Comparison of ENCODE assay signal across 13 cellular contexts in genomic region chr3:117630469-117630868, GRCh38.
DNase-seq lines count a peak whose midpoint lies in the region; ATAC-seq and TF ChIP-seq lines count a peak whose summit lies in the region.
"Had no signal": no experiment of that assay in that cellular context is flagged by ENCODE, and none has a peak within 500 bp of the region (broad histone marks: within the 10 kb centered on the region; RNA-seq: fewer than 3 reads in every experiment).

No MANE protein-coding gene starts in this region.

- no peak overlapping the region for H3K4me3 ChIP-seq in astrocyte of the spinal cord (ENCODE audit: low read depth, low read length)

- H3K36me3 Mint-ChIP-seq in activated T-cell treated with anti-CD3 and anti-CD28 coated beads, Interleukin-2, amount 50 U/mL, for 72 hours (ENCODE audit: insufficient read depth in 2 of 2): no peaks in the 10 kb centered on the region
- H3K36me3 Mint-ChIP-seq: activated CD4-positive, alpha-beta memory T cell treated with anti-CD3 and anti-CD28 coated beads for 36 hours had no signal

- H3K27ac Mint-ChIP-seq in activated T-cell treated with anti-CD3 and anti-CD28 coated beads, Interleukin-2, amount 50 U/mL, for 72 hours: no peak overlapping the region
- H3K27ac Mint-ChIP-seq: activated CD4-positive, alpha-beta memory T cell treated with anti-CD3 and anti-CD28 coated beads for 36 hours had no signal

- H3K9me3 Mint-ChIP-seq in activated T-cell treated with anti-CD3 and anti-CD28 coated beads, Interleukin-2, amount 50 U/mL, for 72 hours: peaks cover 3 to 4% of the 10 kb centered on the region in 2 donors
- H3K9me3 Mint-ChIP-seq: activated CD4-positive, alpha-beta memory T cell treated with anti-CD3 and anti-CD28 coated beads for 36 hours had no signal

- H3K4me1 Mint-ChIP-seq in activated T-cell treated with anti-CD3 and anti-CD28 coated beads, Interleukin-2, amount 50 U/mL, for 72 hours (ENCODE audit: low read depth): no peaks in the 10 kb centered on the region

- no peak for TF ChIP-seq CTCF in astrocyte of the spinal cord (IDR thresholded peaks at IDR 0.05; ENCODE audit: low read depth, low read length)

- ATAC-seq in GM18907 (IDR thresholded peaks at IDR 0.05; ENCODE audit: unreplicated experiment) (peak; percentile 83), GM21717 (IDR thresholded peaks at IDR 0.05; ENCODE audit: unreplicated experiment) (peak; percentile 62), HG03108 (IDR thresholded peaks at IDR 0.05; ENCODE audit: unreplicated experiment) (peak; percentile 54)
- ATAC-seq in activated T-cell treated with anti-CD3 and anti-CD28 coated beads, Interleukin-2, amount 50 U/mL, for 72 hours (replicated peaks in 1 of 2): no peak

- in situ Hi-C loops in astrocyte of the spinal cord (cut with HindIII; ENCODE audit: low sequenced_read_pairs): no loop called here

- DNase-seq in astrocyte of the spinal cord (ENCODE audit: low read depth, low spot score) (peak; percentile 12), NCI-H1105 treated with DMSO at 0.1 percent for 48 hours (lab: John Stamatoyannopoulos, UW) (no peak), NCI-H2107 (lab: John Stamatoyannopoulos, UW) (no peak)
- DNase-seq in activated CD4-positive, alpha-beta T cell treated with anti-CD3 and anti-CD28 coated beads for 4 hours: no peak
- no peak for DNase-seq in activated T-cell treated with anti-CD3 and anti-CD28 coated beads, Interleukin-2, amount 50 U/mL, for 72 hours
- DNase-seq: activated CD4-positive, alpha-beta memory T cell treated with anti-CD3 and anti-CD28 coated beads for 36 hours; activated naive CD4-positive, alpha-beta T cell; MV-4-11; stimulated activated CD4-positive, alpha-beta T cell treated with anti-CD3 and anti-CD28 coated beads, Interleukin-4, amount 100 ng/mL, for 1 hour; stimulated activated naive CD4-positive, alpha-beta T cell had no signal

- no peak overlapping the region for H3K4me3 Mint-ChIP-seq in activated T-cell treated with anti-CD3 and anti-CD28 coated beads, Interleukin-2, amount 50 U/mL, for 72 hours
- H3K4me3 Mint-ChIP-seq: activated CD4-positive, alpha-beta memory T cell treated with anti-CD3 and anti-CD28 coated beads for 36 hours had no signal

- no peaks in the 10 kb centered on the region for H3K27me3 Mint-ChIP-seq in activated T-cell treated with anti-CD3 and anti-CD28 coated beads, Interleukin-2, amount 50 U/mL, for 72 hours (ENCODE audit: low read depth)
- H3K27me3 Mint-ChIP-seq: activated CD4-positive, alpha-beta memory T cell treated with anti-CD3 and anti-CD28 coated beads for 36 hours had no signal

Comparison
In these comparisons a context has a peak if more than half of its experiments do, and no peak if none do; other contexts are left out.
1. ATAC-seq: peak in GM18907 (single experiment), GM21717 (single experiment) and HG03108 (single experiment); none in activated T-cell treated with anti-CD3 and anti-CD28 coated beads, Interleukin-2, amount 50 U/mL, for 72 hours (0 of 2).